In genomic region chr12:69350777-69351176, GRCh38 we compare ENCODE assay signal across 21 cellular contexts. TPM values are rescaled to one million over a fixed set of nuclear protein-coding genes. Genes with fewer than 3 reads are reported as not detected.
"Had no signal": no experiment of that assay in that cellular context is flagged by ENCODE, and none has a peak within 500 bp of the region (broad histone marks: within the 10 kb centered on the region; RNA-seq: fewer than 3 reads in every experiment).

No MANE protein-coding gene starts in this region.

- H3K4me3 ChIP-seq: MG63, SJSA1, SK-N-MC had no signal

- H3K27ac ChIP-seq: SJSA1, SK-N-MC had no signal

- H3K4me1 ChIP-seq: SJSA1 had no signal

- H3K9me3 ChIP-seq: MG63, SJSA1 had no signal

- DNase-seq: IMR-90, Karpas-422, KG1, MG63, NCI-H1092 treated with DMSO at 0.1 percent for 48 hours, NCI-H1436, NCI-H187, NCI-H2029, NCI-H2081 treated with DMSO at 0.1 percent for 48 hours, NCI-H2171, NCI-H226, NCI-H446, NCI-H510A, NCI-H524 treated with DMSO at 0.1 percent for 48 hours, NCI-H774, Right ventricle myocardium superior, RPMI8226, SIG-M5, SW 1271 had no signal

- H3K36me3 ChIP-seq: MG63, SJSA1 had no signal

RNA-seq across cellular contexts. Expression of gene LYZ, which starts 2.6 kb away (rescaled TPM):
- total RNA-seq: IMR-90, SJSA1 had no signal
